9 cellular contexts compared by ENCODE assay signal in genomic region chr22:31342389-31343125, GRCh38. TPM values are rescaled to one million over a fixed set of nuclear protein-coding genes. Genes with fewer than 3 reads are reported as not detected.
A peak's percentile ranks its signal among the peaks of the same experiment; 100 is the strongest.
DNase-seq lines count a peak whose midpoint lies in the region; ATAC-seq and TF ChIP-seq lines count a peak whose summit lies in the region.
"Had no signal": no experiment of that assay in that cellular context is flagged by ENCODE, and none has a peak within 500 bp of the region (broad histone marks: within the 10 kb centered on the region; RNA-seq: fewer than 3 reads in every experiment).

No MANE protein-coding gene starts in this region.

- H3K9me3 Mint-ChIP-seq in activated naive CD4-positive, alpha-beta T cell treated with anti-CD3 and anti-CD28 coated beads, Interleukin-2, amount 10 ng/mL, durations not matched to agents 7 days and 5 days, result no peaks in the 10 kb centered on the region
- no peaks in the 10 kb centered on the region for H3K9me3 Mint-ChIP-seq in activated naive CD8-positive, alpha-beta T cell treated with anti-CD3 and anti-CD28 coated beads, Interleukin-2, amount 50 U/mL, for 24 hours

- peaks cover 61% of the 10 kb centered on the region for H3K36me3 Mint-ChIP-seq in activated naive CD4-positive, alpha-beta T cell treated with anti-CD3 and anti-CD28 coated beads, Interleukin-2, amount 10 ng/mL, durations not matched to agents 7 days and 5 days
- H3K36me3 Mint-ChIP-seq in activated naive CD8-positive, alpha-beta T cell treated with anti-CD3 and anti-CD28 coated beads, Interleukin-2, amount 50 U/mL, for 24 hours (ENCODE audit: low read depth), result peaks cover 48% of the 10 kb centered on the region

- H2BK120ac ChIP-seq in mesendoderm (ENCODE audit: low read depth, low read length), result no peak overlapping the region

- H3K79me1 ChIP-seq in mesendoderm (ENCODE audit: low read length), result peaks cover 30% of the 10 kb centered on the region

- H3K23ac ChIP-seq in mesendoderm (ENCODE audit: low read length), result no peak overlapping the region

- H3K9me3 ChIP-seq in transverse colon, result no peaks in the 10 kb centered on the region

- H2BK15ac ChIP-seq in mesendoderm (replicated peaks; ENCODE audit: low read depth), result no peak overlapping the region

- peak overlapping the region; percentile 41 for H3K18ac ChIP-seq in mesendoderm (ENCODE audit: low read length)

- CTCF ChIA-PET in activated naive CD4-positive, alpha-beta T cell treated with anti-CD3 and anti-CD28 coated beads, Interleukin-2, amount 10 ng/mL, durations not matched to agents 7 days and 5 days (lab: Charles Lee), result no interaction called here

- H2AK5ac ChIP-seq in mesendoderm (ENCODE audit: low read length), result no peak overlapping the region

- in situ Hi-C loops in transverse colon (cut with MboI; ENCODE audit: low pct_ligation_motif_present in 1 of 4, low pct_unique_long_range_greater_than_20kb in 1 of 4, low sequenced_read_pairs in 3 of 4), result loop anchor here in 1 of 4 donors (25.0 kb wide), 1 partner anchor 95 kb away; no protein-coding TSS in a partner anchor

- H3K4me3 Mint-ChIP-seq in activated naive CD4-positive, alpha-beta T cell treated with anti-CD3 and anti-CD28 coated beads, Interleukin-2, amount 10 ng/mL, durations not matched to agents 7 days and 5 days, result peak overlapping the region; percentile 84
- peak overlapping the region; percentile 90 for H3K4me3 Mint-ChIP-seq in activated naive CD8-positive, alpha-beta T cell treated with anti-CD3 and anti-CD28 coated beads, Interleukin-2, amount 50 U/mL, for 24 hours

- WGBS in mesendoderm (ENCODE audit: extremely low coverage, insufficient coverage, low lambda C conversion rate), result no CpG with 5 or more reads among the region's 16 CpGs
- 39% methylated on average over 16 of the region's 16 CpGs; no CpG with 5 or more reads in 1 of the 2 donors for WGBS in transverse colon (ENCODE audit: low coverage in 1 of 2), 2 donors

- no peak for ATAC-seq in activated naive CD8-positive, alpha-beta T cell treated with anti-CD3 and anti-CD28 coated beads, Interleukin-2, amount 50 U/mL, for 24 hours
- ATAC-seq in HG02852 (IDR thresholded peaks at IDR 0.05; ENCODE audit: unreplicated experiment), result no peak
- ATAC-seq in GM21526 (IDR thresholded peaks at IDR 0.05; ENCODE audit: low FRiP score, unreplicated experiment), result no peak

- H4K8ac ChIP-seq in mesendoderm (ENCODE audit: low read depth, low read length), result no peak overlapping the region

- peak overlapping the region; percentile 80 for H3K56ac ChIP-seq in mesendoderm (ENCODE audit: low read length)

- peak overlapping the region; percentile 41 for H3K4ac ChIP-seq in mesendoderm (ENCODE audit: low read depth, low read length)

- intact Hi-C loops in transverse colon (cut with DNase I; ENCODE audit: low total_unique reads), result no loop called here

- peak overlapping the region; percentile 65 for H3K9ac ChIP-seq in mesendoderm (ENCODE audit: low read length)

- TF ChIP-seq POLR2A in transverse colon (IDR thresholded peaks at IDR 0.05), result no peak

- TF ChIP-seq EP300 in transverse colon (IDR thresholded peaks at IDR 0.05; ENCODE audit: low read depth), result no peak

- H3K4me2 ChIP-seq in mesendoderm (ENCODE audit: low read length), result peak overlapping the region; percentile 95

- peak overlapping the region; percentile 40 for H3K27ac ChIP-seq in mesendoderm (ENCODE audit: low read depth, low read length)
- peak overlapping the region; percentile 43 to 95 (median 91) for H3K27ac ChIP-seq in transverse colon

- no peak for TF ChIP-seq CTCF in transverse colon (IDR thresholded peaks at IDR 0.05)

- peaks cover 68% of the 10 kb centered on the region for H3K79me2 ChIP-seq in mesendoderm (ENCODE audit: control insufficient read depth, insufficient read depth, low read length)

- peaks cover 61% of the 10 kb centered on the region for H3K4me1 Mint-ChIP-seq in activated naive CD4-positive, alpha-beta T cell treated with anti-CD3 and anti-CD28 coated beads, Interleukin-2, amount 10 ng/mL, durations not matched to agents 7 days and 5 days
- H3K4me1 Mint-ChIP-seq in activated naive CD8-positive, alpha-beta T cell treated with anti-CD3 and anti-CD28 coated beads, Interleukin-2, amount 50 U/mL, for 24 hours, result peaks cover 66% of the 10 kb centered on the region

- no peak overlapping the region for H4K5ac ChIP-seq in mesendoderm (ENCODE audit: low read length)

- H3K27me3 ChIP-seq in mesendoderm (ENCODE audit: insufficient read depth, low read length, poor library complexity) (no peaks in the 10 kb centered on the region), transverse colon (no peaks in the 10 kb centered on the region)

- no peak overlapping the region for H2BK5ac ChIP-seq in mesendoderm (ENCODE audit: low read length)

- no peak overlapping the region for H3K4me3 ChIP-seq in mesendoderm (ENCODE audit: low read length)
- H3K4me3 ChIP-seq in transverse colon, result peak overlapping the region in 1 of 4 donors; percentile 69
- H3K4me3 ChIP-seq: lung had no signal

- H3K4me1 ChIP-seq in mesendoderm (ENCODE audit: control insufficient read depth, low read depth, low read length), result peaks cover 7% of the 10 kb centered on the region
- H3K4me1 ChIP-seq in transverse colon, result peaks cover 29 to 55% (median 44%) of the 10 kb centered on the region in 4 donors

- no peaks in the 10 kb centered on the region for H3K27me3 Mint-ChIP-seq in activated naive CD4-positive, alpha-beta T cell treated with anti-CD3 and anti-CD28 coated beads, Interleukin-2, amount 10 ng/mL, durations not matched to agents 7 days and 5 days
- no peaks in the 10 kb centered on the region for H3K27me3 Mint-ChIP-seq in activated naive CD8-positive, alpha-beta T cell treated with anti-CD3 and anti-CD28 coated beads, Interleukin-2, amount 50 U/mL, for 24 hours

- H3K27ac Mint-ChIP-seq in activated naive CD4-positive, alpha-beta T cell treated with anti-CD3 and anti-CD28 coated beads, Interleukin-2, amount 10 ng/mL, durations not matched to agents 7 days and 5 days, result peak overlapping the region; percentile 91
- peak overlapping the region; percentile 93 for H3K27ac Mint-ChIP-seq in activated naive CD8-positive, alpha-beta T cell treated with anti-CD3 and anti-CD28 coated beads, Interleukin-2, amount 50 U/mL, for 24 hours

- H3K36me3 ChIP-seq in mesendoderm (ENCODE audit: control insufficient read depth, insufficient read depth, low read length) (peaks cover 6% of the 10 kb centered on the region), transverse colon (no peaks in the 10 kb centered on the region)

- no peak for DNase-seq in activated naive CD4-positive, alpha-beta T cell treated with anti-CD3 and anti-CD28 coated beads, Interleukin-2, amount 10 ng/mL, durations not matched to agents 7 days and 5 days
- no peak for DNase-seq in activated naive CD4-positive, alpha-beta T cell treated with anti-CD3 and anti-CD28 coated beads, Interleukin-2, amount 50 U/mL, for 16 hours
- peak; percentile 28 for DNase-seq in activated naive CD8-positive, alpha-beta T cell treated with anti-CD3 and anti-CD28 coated beads, Interleukin-2, amount 50 U/mL, for 24 hours
- no peak for DNase-seq in mesendoderm
- DNase-seq in transverse colon, result no peak
- no peak for DNase-seq in GDM1 (lab: John Stamatoyannopoulos, UW)

RNA-seq across cellular contexts. Expression of gene PATZ1, which starts 3.6 kb away (rescaled TPM):
- polyA plus RNA-seq in mesendoderm (2013, experiment 1 of 2), result 61.5 TPM
- polyA plus RNA-seq in mesendoderm (2013, experiment 2 of 2), result 60.5 TPM
- 10 to 100 TPM in 2 of 4 donors, 1 to 10 TPM in 2; 3.6 to 12.2 (median 8.7) TPM for total RNA-seq in transverse colon

RNA-seq across cellular contexts. Expression of gene PIK3IP1, which starts 50.3 kb away (rescaled TPM):
- 0.51 TPM for polyA plus RNA-seq in mesendoderm (2013, experiment 1 of 2)
- 0.53 TPM for polyA plus RNA-seq in mesendoderm (2013, experiment 2 of 2)
- 10 to 100 TPM; 11.6 to 46.7 (median 35.2) TPM for total RNA-seq in transverse colon

RNA-seq across cellular contexts. Expression of gene DRG1, which starts 56.8 kb away (rescaled TPM):
- 102 TPM for polyA plus RNA-seq in mesendoderm (2013, experiment 1 of 2)
- polyA plus RNA-seq in mesendoderm (2013, experiment 2 of 2), result 102 TPM
- total RNA-seq in transverse colon, result 10 to 100 TPM in 3 of 4 donors, 1 to 10 TPM in 1; 4.6 to 39.2 (median 26.3) TPM
